22 cellular contexts compared by ENCODE assay signal in genomic region chr3:45181496-45181895, GRCh38. TPM values are rescaled to one million over a fixed set of nuclear protein-coding genes. Genes with fewer than 3 reads are reported as not detected.
"Had no signal": no experiment of that assay in that cellular context is flagged by ENCODE, and none has a peak within 500 bp of the region (broad histone marks: within the 10 kb centered on the region; RNA-seq: fewer than 3 reads in every experiment).

No MANE protein-coding gene starts in this region.

- H3K4me3 ChIP-seq: heart right ventricle, ovary, smooth muscle cell, upper lobe of right lung had no signal

- ATAC-seq: activated CD4-positive, CD25-positive, alpha-beta regulatory T cell treated with anti-CD3 and anti-CD28 coated beads, Interleukin-2, amount 50 U/mL, for 24 hours; heart right ventricle; naive thymus-derived CD4-positive, alpha-beta T cell; stimulated activated naive CD8-positive, alpha-beta T cell treated with anti-CD3 and anti-CD28 coated beads, Interleukin-15, Interleukin-2, amounts not matched to agents 100 U/mL and 50 U/mL, for 24 hours; upper lobe of right lung had no signal

- H3K9me3 ChIP-seq: heart right ventricle, ovary, upper lobe of right lung had no signal

- DNase-seq: activated CD4-positive, alpha-beta T cell treated with anti-CD3 and anti-CD28 coated beads for 48 hours; activated CD4-positive, alpha-beta T cell treated with anti-CD3 and anti-CD28 coated beads, Interleukin-2, amount 50 U/mL, for 48 hours; activated CD8-positive, alpha-beta memory T cell treated with anti-CD3 and anti-CD28 coated beads for 24 hours; activated gamma-delta T cell; activated naive CD4-positive, alpha-beta T cell treated with anti-CD3 and anti-CD28 coated beads, Interleukin-2, amount 10 ng/mL, durations not matched to agents 7 days and 5 days; activated naive CD8-positive, alpha-beta T cell treated with anti-CD3 and anti-CD28 coated beads, Interleukin-2, amount 10 ng/mL, durations not matched to agents 7 days and 5 days; brain microvascular endothelial cell; central memory CD4-positive, alpha-beta T cell; effector CD4-positive, alpha-beta T cell; foreskin fibroblast; heart right ventricle; midbrain; naive thymus-derived CD4-positive, alpha-beta T cell; ovary; stimulated activated naive CD8-positive, alpha-beta T cell treated with anti-CD3 and anti-CD28 coated beads, Interleukin-15, Interleukin-2, amounts not matched to agents 100 U/mL and 50 U/mL, for 24 hours; substantia nigra; upper lobe of right lung had no signal

- H3K4me1 ChIP-seq: upper lobe of right lung had no signal

- H3K27ac ChIP-seq: brain microvascular endothelial cell, heart right ventricle, ovary, upper lobe of right lung, VCaP had no signal

- H3K36me3 ChIP-seq: brain microvascular endothelial cell, heart right ventricle, ovary, upper lobe of right lung had no signal

- H3K27me3 ChIP-seq: brain microvascular endothelial cell, ovary, upper lobe of right lung had no signal

- H3K4me2 ChIP-seq: smooth muscle cell had no signal

RNA-seq across cellular contexts. Expression of gene CDCP1, which starts 35.3 kb away (rescaled TPM):
- polyA plus RNA-seq: neural cell had no signal

RNA-seq across cellular contexts. Expression of gene TMEM158, which starts 44.6 kb away (rescaled TPM):
- total RNA-seq: activated naive CD8-positive, alpha-beta T cell treated with anti-CD3 and anti-CD28 coated beads, Interleukin-2, amount 10 ng/mL, durations not matched to agents 7 days and 5 days; T-helper 1 cell treated with Interleukin-12 subunit alpha and Interleukin-12 subunit beta and Interleukin-4 antibody, amounts not matched to agents 30 ng/mL and 1 ng/mL, for 36 hours had no signal
- polyA plus RNA-seq: naive thymus-derived CD4-positive, alpha-beta T cell had no signal
